ENCODE assay signal across 16 cellular contexts in the genomic region with DNA sequence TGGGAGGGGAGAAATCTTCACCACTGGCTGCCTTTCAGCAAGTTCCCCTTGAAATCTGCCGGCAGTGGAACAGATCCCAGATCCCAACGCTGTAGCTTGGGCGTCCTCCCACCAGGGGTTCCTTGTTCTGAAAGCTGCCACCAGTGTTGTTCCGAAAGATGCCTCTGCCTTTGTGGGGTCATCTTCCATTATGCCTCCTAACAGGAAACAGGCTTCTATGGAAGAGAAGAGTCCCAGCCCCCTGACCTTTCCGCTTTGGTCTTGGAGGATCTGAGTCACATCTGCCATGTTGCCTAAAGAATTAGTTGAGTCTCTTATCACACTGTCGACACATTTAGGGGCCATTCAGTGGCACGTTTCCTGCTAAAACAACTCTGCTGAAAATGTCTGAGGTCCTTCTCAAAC. TPM values are rescaled to one million over a fixed set of nuclear protein-coding genes. Genes with fewer than 3 reads are reported as not detected.
DNase-seq lines count a peak whose midpoint lies in the region; ATAC-seq and TF ChIP-seq lines count a peak whose summit lies in the region.
"Had no signal": no experiment of that assay in that cellular context is flagged by ENCODE, and none has a peak within 500 bp of the region (broad histone marks: within the 10 kb centered on the region; RNA-seq: fewer than 3 reads in every experiment).

No MANE protein-coding gene starts in this region.

- no peak for TF ChIP-seq CTCF in cardiac muscle cell (IDR thresholded peaks at IDR 0.05; ENCODE audit: low read depth, low read length)
- no peak for TF ChIP-seq CTCF in left ventricle myocardium inferior (IDR thresholded peaks at IDR 0.05; ENCODE audit: borderline replicate concordance)
- TF ChIP-seq CTCF in CD4-positive, alpha-beta T cell (IDR thresholded peaks at IDR 0.05): no peak

- no peak overlapping the region for H4K8ac ChIP-seq in mesendoderm (ENCODE audit: low read depth, low read length)

- H2BK120ac ChIP-seq in mesendoderm (ENCODE audit: low read depth, low read length): no peak overlapping the region

- H3K9ac ChIP-seq in mesendoderm (ENCODE audit: low read length): no peak overlapping the region

- H3K27me3 ChIP-seq in cardiac muscle cell: no peaks in the 10 kb centered on the region
- no peaks in the 10 kb centered on the region for H3K27me3 ChIP-seq in left ventricle myocardium inferior (ENCODE audit: low read depth)
- no peaks in the 10 kb centered on the region for H3K27me3 ChIP-seq in mesendoderm (ENCODE audit: insufficient read depth, low read length, poor library complexity)
- no peaks in the 10 kb centered on the region for H3K27me3 ChIP-seq in CD4-positive, alpha-beta T cell (ENCODE audit: control insufficient read depth, insufficient read depth, low read length)
- H3K27me3 ChIP-seq: MG63 had no signal

- H3K4ac ChIP-seq in mesendoderm (ENCODE audit: low read depth, low read length): no peak overlapping the region

- intact Hi-C loops in left ventricle myocardium inferior (cut with micrococcal nuclease): no loop called here
- intact Hi-C loops in CD4-positive, alpha-beta T cell (cut with DNase I, micrococcal nuclease): no loop called here

- no peak for ATAC-seq in CD4-positive, alpha-beta T cell (ENCODE audit: poor library complexity)

- H3K9me3 ChIP-seq in cardiac muscle cell (ENCODE audit: low read depth) (no peaks in the 10 kb centered on the region), left ventricle myocardium inferior (replicated peaks) (no peaks in the 10 kb centered on the region)
- no peaks in the 10 kb centered on the region for H3K9me3 ChIP-seq in CD4-positive, alpha-beta T cell (ENCODE audit: control insufficient read depth, low read length)
- H3K9me3 ChIP-seq: MG63 had no signal

- H3K27ac ChIP-seq in cardiac muscle cell (peak overlapping the region; percentile 70), left ventricle myocardium inferior (replicated peaks) (no peak overlapping the region), mesendoderm (ENCODE audit: low read depth, low read length) (no peak overlapping the region)
- no peak overlapping the region for H3K27ac ChIP-seq in CD4-positive, alpha-beta T cell (ENCODE audit: low read depth, low read length)

- no peak overlapping the region for H2AK5ac ChIP-seq in mesendoderm (ENCODE audit: low read length)

- H3K18ac ChIP-seq in mesendoderm (ENCODE audit: low read length): no peak overlapping the region

- no peak overlapping the region for H3K56ac ChIP-seq in mesendoderm (ENCODE audit: low read length)

- no peak overlapping the region for H4K5ac ChIP-seq in mesendoderm (ENCODE audit: low read length)

- peaks cover 26% of the 10 kb centered on the region for H3K4me1 ChIP-seq in cardiac muscle cell (ENCODE audit: low read depth)
- peaks cover 4% of the 10 kb centered on the region for H3K4me1 ChIP-seq in left ventricle myocardium inferior
- no peaks in the 10 kb centered on the region for H3K4me1 ChIP-seq in mesendoderm (ENCODE audit: control insufficient read depth, low read depth, low read length)

- no peaks in the 10 kb centered on the region for H3K36me3 Mint-ChIP-seq in CD4-positive, alpha-beta T cell (ENCODE audit: low read depth)

- H3K27me3 Mint-ChIP-seq in CD4-positive, alpha-beta T cell: no peaks in the 10 kb centered on the region

- H2BK5ac ChIP-seq in mesendoderm (ENCODE audit: low read length): no peak overlapping the region

- no peaks in the 10 kb centered on the region for H3K79me2 ChIP-seq in mesendoderm (ENCODE audit: control insufficient read depth, insufficient read depth, low read length)

- POLR2A ChIA-PET in CD4-positive, alpha-beta T cell (lab: Charles Lee): no interaction called here

- H3K23ac ChIP-seq in mesendoderm (ENCODE audit: low read length): no peak overlapping the region

- WGBS in mesendoderm (ENCODE audit: extremely low coverage, insufficient coverage, low lambda C conversion rate): no CpG with 5 or more reads among the region's 7 CpGs

- H2BK15ac ChIP-seq in mesendoderm (replicated peaks; ENCODE audit: low read depth): no peak overlapping the region

- H3K4me2 ChIP-seq in mesendoderm (ENCODE audit: low read length): no peak overlapping the region

- H3K4me3 ChIP-seq in cardiac muscle cell (no peak overlapping the region), left ventricle myocardium inferior (no peak overlapping the region), mesendoderm (ENCODE audit: low read length) (no peak overlapping the region)
- H3K4me3 ChIP-seq: MG63 had no signal

- no peaks in the 10 kb centered on the region for H3K9me3 Mint-ChIP-seq in CD4-positive, alpha-beta T cell
- H3K9me3 Mint-ChIP-seq: HFFc6 had no signal

- CTCF ChIA-PET in CD4-positive, alpha-beta T cell (lab: Charles Lee): no interaction called here

- no peaks in the 10 kb centered on the region for H3K79me1 ChIP-seq in mesendoderm (ENCODE audit: low read length)

- H3K27ac Mint-ChIP-seq in CD4-positive, alpha-beta T cell: no peak overlapping the region
- H3K27ac Mint-ChIP-seq: HFFc6 had no signal

- DNase-seq in cardiac muscle cell (ENCODE audit: low read depth in 1 of 2, low spot score in 1 of 2): peak; percentile 43 to 50
- no peak for DNase-seq in left ventricle myocardium inferior
- DNase-seq in dermis blood vessel endothelial cell: peak; percentile 96
- DNase-seq in mesendoderm: peak; percentile 45
- DNase-seq in superior temporal gyrus (ENCODE audit: extremely low spot score): peak; percentile 19
- DNase-seq in DMS79 (lab: John Stamatoyannopoulos, UW): no peak
- DNase-seq in CD4-positive, alpha-beta T cell: no peak
- no peak for DNase-seq in NCI-H2081 treated with DMSO at 0.1 percent for 48 hours (lab: John Stamatoyannopoulos, UW)
- DNase-seq: GF-D8, HFFc6, MG63, NCI-H1092, NCI-H1694, NCI-H2107, NCI-H2227 treated with DMSO at 0.1 percent for 48 hours, NCI-H524 had no signal

- no peak overlapping the region for H3K4me3 Mint-ChIP-seq in CD4-positive, alpha-beta T cell
- H3K4me3 Mint-ChIP-seq: HFFc6 had no signal

- peaks cover 3% of the 10 kb centered on the region for H3K4me1 Mint-ChIP-seq in CD4-positive, alpha-beta T cell (ENCODE audit: low read depth)

- H3K36me3 ChIP-seq in cardiac muscle cell (no peaks in the 10 kb centered on the region), left ventricle myocardium inferior (peaks cover 34% of the 10 kb centered on the region), mesendoderm (ENCODE audit: control insufficient read depth, insufficient read depth, low read length) (no peaks in the 10 kb centered on the region)

RNA-seq across cellular contexts. Expression of a gene that starts 57.5 kb away (rescaled TPM):
- total RNA-seq in cardiac muscle cell (9.2 and 17.0 TPM in 2 replicates), left ventricle myocardium inferior (4.2 TPM), dermis blood vessel endothelial cell (4.8 and 8.8 TPM in 2 replicates)
- 5.8 and 11.3 TPM in 2 replicates for polyA plus RNA-seq in cardiac muscle cell
- polyA plus RNA-seq in mesendoderm (2013, experiment 1 of 2): 0.28 TPM
- polyA plus RNA-seq in mesendoderm (2013, experiment 2 of 2): 0.29 TPM
- 10 to 100 TPM; 32.5 to 33.2 TPM for total RNA-seq in CD4-positive, alpha-beta T cell

Comparison
In these comparisons a context has a peak if more than half of its experiments do, and no peak if none do; other contexts are left out.
1. DNase-seq: peak in cardiac muscle cell (2 of 2), dermis blood vessel endothelial cell (single experiment), mesendoderm (single experiment) and superior temporal gyrus (single experiment); none in left ventricle myocardium inferior (single experiment), DMS79 (single experiment), CD4-positive, alpha-beta T cell (0 of 10) and NCI-H2081 treated with DMSO at 0.1 percent for 48 hours (single experiment).